ENCODE assay signal across 9 cellular contexts in the genomic region with DNA sequence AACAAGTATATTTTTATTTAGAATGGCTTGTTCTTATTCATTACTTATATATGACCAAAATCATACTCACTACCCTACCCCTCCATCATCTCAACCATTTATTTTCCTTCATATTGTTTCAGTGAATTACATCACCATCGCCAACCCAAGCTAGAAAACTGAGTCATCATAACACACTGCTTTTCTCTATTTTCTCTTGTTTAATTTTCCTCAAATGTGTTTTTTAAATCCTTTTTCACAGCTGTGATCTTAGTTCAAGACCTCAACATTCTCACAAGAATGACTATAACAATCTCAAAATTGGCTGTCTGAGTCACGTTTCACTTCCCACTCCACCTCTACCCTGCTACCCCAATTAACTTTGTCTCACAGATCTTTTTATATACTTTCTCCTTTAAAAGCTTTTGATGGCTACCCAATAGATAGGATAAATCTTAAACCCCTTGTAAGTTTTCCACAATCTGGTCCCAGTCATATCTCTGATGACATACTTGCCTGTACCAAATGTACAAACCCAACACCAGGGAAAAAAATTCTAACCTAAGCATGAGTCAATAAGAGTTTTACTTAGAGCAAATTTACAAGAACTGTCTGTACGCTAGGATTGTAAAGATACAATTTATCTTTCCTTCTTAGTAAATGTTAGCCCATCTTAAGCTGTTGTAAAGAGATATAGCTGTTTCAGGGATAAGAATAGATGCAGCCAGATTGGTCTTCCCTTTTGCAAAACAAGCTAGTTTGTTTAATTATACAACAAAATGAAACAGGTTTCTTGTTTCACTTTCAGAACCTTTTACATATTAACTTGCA.
DNase-seq lines count a peak whose midpoint lies in the region; ATAC-seq and TF ChIP-seq lines count a peak whose summit lies in the region.
"Had no signal": no experiment of that assay in that cellular context is flagged by ENCODE, and none has a peak within 500 bp of the region (broad histone marks: within the 10 kb centered on the region; RNA-seq: fewer than 3 reads in every experiment).

No MANE protein-coding gene starts in this region.

- H3K4me2 ChIP-seq in hepatocyte = peak overlapping the region; percentile 32

- H3K36me3 ChIP-seq in hepatocyte (replicated peaks; ENCODE audit: insufficient read depth, low read depth) (no peaks in the 10 kb centered on the region), esophagus muscularis mucosa (no peaks in the 10 kb centered on the region)

- no peaks in the 10 kb centered on the region for H3K79me2 ChIP-seq in hepatocyte

- no peak for DNase-seq in hepatocyte (ENCODE audit: low spot score)
- DNase-seq in SHP77 (lab: John Stamatoyannopoulos, UW) = no peak
- DNase-seq in coronary artery (ENCODE audit: low spot score) = no peak
- no peak for DNase-seq in esophagus muscularis mucosa (ENCODE audit: extremely low spot score)
- DNase-seq: DND-41, left cardiac atrium had no signal

- TF ChIP-seq POLR2A in esophagus muscularis mucosa (IDR thresholded peaks at IDR 0.05; ENCODE audit: low read depth) = no peak

- ATAC-seq in GM19025 (IDR thresholded peaks at IDR 0.05; ENCODE audit: low read depth, unreplicated experiment) = peak; percentile 69
- peak; percentile 74 for ATAC-seq in GM21737 (IDR thresholded peaks at IDR 0.05; ENCODE audit: unreplicated experiment)
- peak; percentile 86 for ATAC-seq in HG03354 (IDR thresholded peaks at IDR 0.05; ENCODE audit: poor library complexity, severe bottlenecking, unreplicated experiment)
- ATAC-seq: left cardiac atrium had no signal

- no peak for TF ChIP-seq CTCF in hepatocyte (IDR thresholded peaks at IDR 0.05; ENCODE audit: poor library complexity)
- TF ChIP-seq CTCF in coronary artery (IDR thresholded peaks at IDR 0.05) = no peak
- no peak for TF ChIP-seq CTCF in esophagus muscularis mucosa (IDR thresholded peaks at IDR 0.05)

- intact Hi-C loops in esophagus muscularis mucosa (cut with DNase I) = no loop called here

- WGBS in hepatocyte (ENCODE audit: low lambda C conversion rate, missing lambda C conversion rate) = 52% methylated on average over 3 of the region's 3 CpGs
- 83% methylated on average over 3 of the region's 3 CpGs for WGBS in esophagus muscularis mucosa

- H3K4me3 ChIP-seq in hepatocyte = no peak overlapping the region
- H3K4me3 ChIP-seq in coronary artery = no peak overlapping the region
- H3K4me3 ChIP-seq in esophagus muscularis mucosa = no peak overlapping the region

- H3K9me3 ChIP-seq in hepatocyte (ENCODE audit: low read depth) = no peaks in the 10 kb centered on the region
- H3K9me3 ChIP-seq in esophagus muscularis mucosa = no peaks in the 10 kb centered on the region

- TF ChIP-seq EP300 in esophagus muscularis mucosa (IDR thresholded peaks at IDR 0.05) = no peak

- no peaks in the 10 kb centered on the region for H3K9me2 ChIP-seq in hepatocyte (replicated peaks; ENCODE audit: insufficient read depth)

- H3K27me3 ChIP-seq in hepatocyte (no peaks in the 10 kb centered on the region), esophagus muscularis mucosa (no peaks in the 10 kb centered on the region)

- no peak overlapping the region for H2AFZ ChIP-seq in hepatocyte

- H3K4me1 ChIP-seq in hepatocyte (ENCODE audit: insufficient read depth) (no peaks in the 10 kb centered on the region), esophagus muscularis mucosa (peaks cover 0 to 26% (median 9%) of the 10 kb centered on the region in 4 donors)

- H4K20me1 ChIP-seq in hepatocyte (ENCODE audit: insufficient read depth, poor library complexity, severe bottlenecking) = no peaks in the 10 kb centered on the region

- H3K27ac ChIP-seq in hepatocyte (peak overlapping the region; percentile 36), coronary artery (no peak overlapping the region), esophagus muscularis mucosa (replicated peaks in 1 of 4) (no peak overlapping the region)
